Comparison of ENCODE assay signal across 9 cellular contexts in genomic region chr2:231605607-231606091, GRCh38. TPM values are rescaled to one million over a fixed set of nuclear protein-coding genes. Genes with fewer than 3 reads are reported as not detected.
DNase-seq lines count a peak whose midpoint lies in the region; ATAC-seq and TF ChIP-seq lines count a peak whose summit lies in the region.
"Had no signal": no experiment of that assay in that cellular context is flagged by ENCODE, and none has a peak within 500 bp of the region (broad histone marks: within the 10 kb centered on the region; RNA-seq: fewer than 3 reads in every experiment).

No MANE protein-coding gene starts in this region.

- peak overlapping the region; percentile 96 for H3K27ac Mint-ChIP-seq in nephron progenitor cell

- no peaks in the 10 kb centered on the region for H3K36me3 ChIP-seq in BLaER1
- H3K36me3 ChIP-seq in ectodermal cell (ENCODE audit: control insufficient read depth, insufficient read depth, low read length), result no peaks in the 10 kb centered on the region

- H3K4me3 ChIP-seq in BLaER1 (peak overlapping the region; percentile 56), ectodermal cell (ENCODE audit: insufficient read depth, low read depth, low read length) (no peak overlapping the region)

- 80 to 81% methylated on average over 7 of the region's 7 CpGs for WGBS in ectodermal cell, 2 experiments

- H3K27me3 ChIP-seq in BLaER1 (no peaks in the 10 kb centered on the region), ectodermal cell (ENCODE audit: control insufficient read depth, insufficient read depth, low read length, poor library complexity, severe bottlenecking) (no peaks in the 10 kb centered on the region)

- H3K9ac ChIP-seq in BLaER1, result peak overlapping the region; percentile 98

- peak; percentile 70 for DNase-seq in NAMALWA (ENCODE audit: low spot score)
- DNase-seq in nephron progenitor cell, result no peak
- no peak for DNase-seq in NCI-H446 treated with DMSO at 0.1 percent for 48 hours (lab: John Stamatoyannopoulos, UW)
- no peak for DNase-seq in activated gamma-delta T cell (lab: John Stamatoyannopoulos, UW)
- DNase-seq: NCI-H1092 treated with DMSO at 0.1 percent for 48 hours had no signal

- ATAC-seq in HG03469 (IDR thresholded peaks at IDR 0.05; ENCODE audit: unreplicated experiment), result no peak
- no peak for ATAC-seq in HG03095 (IDR thresholded peaks at IDR 0.05; ENCODE audit: unreplicated experiment)

- peak overlapping the region; percentile 93 for H3K4me2 ChIP-seq in BLaER1

- H3K4me1 ChIP-seq in BLaER1 (peaks cover 90% of the 10 kb centered on the region), ectodermal cell (ENCODE audit: control insufficient read depth, insufficient read depth, low read length) (peaks cover 35% of the 10 kb centered on the region)

- peaks cover 3% of the 10 kb centered on the region for H3K27me3 Mint-ChIP-seq in nephron progenitor cell (ENCODE audit: low read depth, poor library complexity)

- peak overlapping the region; percentile 100 for H3K27ac ChIP-seq in BLaER1
- peak overlapping the region; percentile 99 for H3K27ac ChIP-seq in ectodermal cell (ENCODE audit: insufficient read depth, low read depth, low read length, poor library complexity, severe bottlenecking)

- H3K36me3 Mint-ChIP-seq in nephron progenitor cell (ENCODE audit: low read depth), result no peaks in the 10 kb centered on the region

- H3K4me1 Mint-ChIP-seq in nephron progenitor cell, result peaks cover 55% of the 10 kb centered on the region

- no peaks in the 10 kb centered on the region for H3K9me3 Mint-ChIP-seq in nephron progenitor cell

- no peaks in the 10 kb centered on the region for H3K9me3 ChIP-seq in BLaER1
- H3K9me3 ChIP-seq in ectodermal cell (ENCODE audit: control insufficient read depth, low read length), result no peaks in the 10 kb centered on the region

- no peak for TF ChIP-seq CTCF in nephron progenitor cell (IDR thresholded peaks at IDR 0.05)

- H3K4me3 Mint-ChIP-seq in nephron progenitor cell, result peak overlapping the region; percentile 71

- no peaks in the 10 kb centered on the region for H4K20me1 ChIP-seq in BLaER1

RNA-seq across cellular contexts. Expression of gene TEX44, which starts 13.0 kb away (rescaled TPM):
- polyA plus RNA-seq in ectodermal cell (2013, experiment 1 of 4), result not detected
- polyA plus RNA-seq in ectodermal cell (2013, experiment 2 of 4), result not detected
- not detected for polyA plus RNA-seq in ectodermal cell (2013, experiment 3 of 4)
- not detected for polyA plus RNA-seq in ectodermal cell (2013, experiment 4 of 4)
